In genomic region chr7:23183279-23184012, GRCh38 we compare ENCODE assay signal across 9 cellular contexts. TPM values are rescaled to one million over a fixed set of nuclear protein-coding genes. Genes with fewer than 3 reads are reported as not detected.
DNase-seq lines count a peak whose midpoint lies in the region; ATAC-seq and TF ChIP-seq lines count a peak whose summit lies in the region.
"Had no signal": no experiment of that assay in that cellular context is flagged by ENCODE, and none has a peak within 500 bp of the region (broad histone marks: within the 10 kb centered on the region; RNA-seq: fewer than 3 reads in every experiment).

No MANE protein-coding gene starts in this region.

- H3K27ac Mint-ChIP-seq in HFFc6, result peak overlapping the region; percentile 99; the same call in 1 of the 2 replicates
- H3K27ac Mint-ChIP-seq in activated CD4-positive, alpha-beta memory T cell treated with anti-CD3 and anti-CD28 coated beads, Interleukin-2, amount 10 ng/mL, durations not matched to agents 7 days and 5 days, result peak overlapping the region; percentile 68

- H3K4me3 Mint-ChIP-seq in HFFc6, result peak overlapping the region; percentile 97
- peak overlapping the region; percentile 90 for H3K4me3 Mint-ChIP-seq in activated CD4-positive, alpha-beta memory T cell treated with anti-CD3 and anti-CD28 coated beads, Interleukin-2, amount 10 ng/mL, durations not matched to agents 7 days and 5 days

- peaks cover 5% of the 10 kb centered on the region; the same call in 1 of the 2 replicates for H3K27me3 Mint-ChIP-seq in HFFc6 (ENCODE audit: insufficient read depth)
- peaks cover 3% of the 10 kb centered on the region for H3K27me3 Mint-ChIP-seq in activated CD4-positive, alpha-beta memory T cell treated with anti-CD3 and anti-CD28 coated beads, Interleukin-2, amount 10 ng/mL, durations not matched to agents 7 days and 5 days

- no peak overlapping the region for H3K27ac ChIP-seq in BLaER1
- no peak overlapping the region for H3K27ac ChIP-seq in mesenchymal stem cell (ENCODE audit: low read length, poor library complexity, severe bottlenecking)

- POLR2A ChIA-PET in activated CD4-positive, alpha-beta memory T cell treated with anti-CD3 and anti-CD28 coated beads, Interleukin-2, amount 10 ng/mL, durations not matched to agents 7 days and 5 days (lab: Charles Lee), result interaction anchor here (1.3 to 4.0 kb wide), 5 partner anchors 8 to 77 kb away, joined by 4 to 34 read pairs (median 5); partner anchors contain the start of gene KLHL7

- H3K4me2 ChIP-seq in BLaER1 (peak overlapping the region; percentile 91), mesenchymal stem cell (ENCODE audit: low read length, poor library complexity, severe bottlenecking) (peak overlapping the region; percentile 94)

- intact Hi-C loops in posterior cingulate gyrus (cut with DNase I), result loop anchor here (5.0 kb wide), 1 partner anchor 349 kb away; the partner anchor contains the start of gene TRA2A

- peaks cover 44% of the 10 kb centered on the region for H4K20me1 ChIP-seq in BLaER1

- peaks cover 2% of the 10 kb centered on the region for H3K79me1 ChIP-seq in mesenchymal stem cell (replicated peaks; ENCODE audit: low read length, poor library complexity, severe bottlenecking)

- H2BK15ac ChIP-seq in mesenchymal stem cell (ENCODE audit: low read depth, poor library complexity, severe bottlenecking), result no peak overlapping the region

- no peak overlapping the region for H3K23ac ChIP-seq in mesenchymal stem cell (ENCODE audit: low read length in 2 of 2)

- CTCF ChIA-PET in activated CD4-positive, alpha-beta memory T cell treated with anti-CD3 and anti-CD28 coated beads, Interleukin-2, amount 10 ng/mL, durations not matched to agents 7 days and 5 days (lab: Charles Lee), result interaction anchor here (1.2 to 1.6 kb wide), 5 partner anchors 14 to 97 kb away, joined by 3 to 7 read pairs (median 3); no protein-coding TSS in a partner anchor

- peaks cover 30% of the 10 kb centered on the region for H3K4me1 ChIP-seq in BLaER1
- peaks cover 5% of the 10 kb centered on the region for H3K4me1 ChIP-seq in mesenchymal stem cell (ENCODE audit: control insufficient read depth, insufficient read depth, low read depth, low read length)

- 98% methylated on average over 13 of the region's 20 CpGs for WGBS in mesenchymal stem cell

- no peak overlapping the region for H4K8ac ChIP-seq in mesenchymal stem cell (ENCODE audit: low read length)

- ATAC-seq in HG03457 (IDR thresholded peaks at IDR 0.05; ENCODE audit: unreplicated experiment), result no peak

- H3K4me3 ChIP-seq in BLaER1 (peak overlapping the region; percentile 85), mesenchymal stem cell (ENCODE audit: insufficient read depth in 1 of 2, low read depth in 1 of 2, low read length in 2 of 2) (peak overlapping the region in 1 of 2 experiments; percentile 90)

- H3K9me3 Mint-ChIP-seq in HFFc6, result no peaks in the 10 kb centered on the region; the same call in 1 of the 2 replicates
- no peaks in the 10 kb centered on the region for H3K9me3 Mint-ChIP-seq in activated CD4-positive, alpha-beta memory T cell treated with anti-CD3 and anti-CD28 coated beads, Interleukin-2, amount 10 ng/mL, durations not matched to agents 7 days and 5 days

- peak overlapping the region in 1 of 2 experiments; percentile 84 for H2BK12ac ChIP-seq in mesenchymal stem cell (ENCODE audit: low read length in 2 of 2)

- H3K4ac ChIP-seq in mesenchymal stem cell (ENCODE audit: low read depth in 1 of 2, low read length in 2 of 2), result no peak overlapping the region

- H3K4me1 Mint-ChIP-seq in HFFc6 (ENCODE audit: low read depth), result peaks cover 42% of the 10 kb centered on the region
- peaks cover 43% of the 10 kb centered on the region for H3K4me1 Mint-ChIP-seq in activated CD4-positive, alpha-beta memory T cell treated with anti-CD3 and anti-CD28 coated beads, Interleukin-2, amount 10 ng/mL, durations not matched to agents 7 days and 5 days

- peak overlapping the region; percentile 92; the same call in 1 of the 2 replicates for H3K9ac ChIP-seq in BLaER1
- peak overlapping the region; percentile 94 for H3K9ac ChIP-seq in mesenchymal stem cell (ENCODE audit: low read length)

- H3K27me3 ChIP-seq in BLaER1 (no peaks in the 10 kb centered on the region), mesenchymal stem cell (ENCODE audit: control insufficient read depth in 1 of 2, insufficient read depth in 1 of 2, low read length in 2 of 2) (no peaks in the 10 kb centered on the region)
- H3K27me3 ChIP-seq: esophagus squamous epithelium had no signal

- no peak overlapping the region for H3K18ac ChIP-seq in mesenchymal stem cell (ENCODE audit: low read depth in 1 of 2, low read length in 2 of 2)

- no peak overlapping the region for H2AFZ ChIP-seq in mesenchymal stem cell (ENCODE audit: low read depth, low read length)

- H2BK120ac ChIP-seq in mesenchymal stem cell (ENCODE audit: low read depth, low read length), result no peak overlapping the region

- H2BK5ac ChIP-seq in mesenchymal stem cell (ENCODE audit: low read depth, low read length, poor library complexity, severe bottlenecking), result no peak overlapping the region

- DNase-seq in HFFc6, result no peak
- no peak for DNase-seq in activated CD4-positive, alpha-beta memory T cell treated with anti-CD3 and anti-CD28 coated beads, Interleukin-2, amount 10 ng/mL, durations not matched to agents 7 days and 5 days
- no peak for DNase-seq in mesenchymal stem cell
- no peak for DNase-seq in posterior cingulate gyrus
- no peak for DNase-seq in superior temporal gyrus (ENCODE audit: extremely low spot score)
- no peak for DNase-seq in NCI-H146 treated with DMSO at 0.1 percent for 48 hours (lab: John Stamatoyannopoulos, UW; ENCODE audit: unreplicated experiment)
- DNase-seq: esophagus squamous epithelium had no signal

- no peak overlapping the region for H3K14ac ChIP-seq in mesenchymal stem cell (ENCODE audit: low read length in 2 of 2)

- H3K36me3 ChIP-seq in BLaER1, result peaks cover 28% of the 10 kb centered on the region
- peaks cover 5 to 34% of the 10 kb centered on the region in 2 experiments for H3K36me3 ChIP-seq in mesenchymal stem cell (ENCODE audit: control insufficient read depth in 1 of 2, insufficient read depth in 2 of 2, low read depth in 1 of 2, low read length in 2 of 2)

- no peak overlapping the region for H4K91ac ChIP-seq in mesenchymal stem cell (ENCODE audit: low read length)

- no peak for TF ChIP-seq CTCF in HFFc6 (IDR thresholded peaks at IDR 0.05)

- no peaks in the 10 kb centered on the region for H3K9me3 ChIP-seq in BLaER1
- no peaks in the 10 kb centered on the region for H3K9me3 ChIP-seq in mesenchymal stem cell (ENCODE audit: control insufficient read depth, low read length)
- H3K9me3 ChIP-seq: esophagus squamous epithelium had no signal

- H3K36me3 Mint-ChIP-seq in HFFc6 (ENCODE audit: low read depth), result peaks cover 12% of the 10 kb centered on the region
- H3K36me3 Mint-ChIP-seq in activated CD4-positive, alpha-beta memory T cell treated with anti-CD3 and anti-CD28 coated beads, Interleukin-2, amount 10 ng/mL, durations not matched to agents 7 days and 5 days (ENCODE audit: low read depth), result peaks cover 21% of the 10 kb centered on the region

- no peak overlapping the region for H2AK5ac ChIP-seq in mesenchymal stem cell (ENCODE audit: low read length, severe bottlenecking)

RNA-seq across cellular contexts. Expression of gene NUP42, which starts 1.6 kb away (rescaled TPM):
- 10 to 100 TPM; 13.5 to 19.9 (median 19.1) TPM for total RNA-seq in HFFc6 (2021; fragmentation: NEBNext Ultra II Directional; extraction: Animal tissue kit (Norgen Biotek cat#: 25700))
- total RNA-seq in activated CD4-positive, alpha-beta memory T cell treated with anti-CD3 and anti-CD28 coated beads, Interleukin-2, amount 10 ng/mL, durations not matched to agents 7 days and 5 days, result 10 to 100 TPM; 33.0 to 33.8 TPM
- polyA plus RNA-seq in mesenchymal stem cell (2013, experiment 1 of 2), result 15.3 TPM
- polyA plus RNA-seq in mesenchymal stem cell (2013, experiment 2 of 2), result 15.5 TPM
